Comparison of ENCODE assay signal across 9 cellular contexts in genomic region chr3:42539871-42540714, GRCh38. TPM values are rescaled to one million over a fixed set of nuclear protein-coding genes. Genes with fewer than 3 reads are reported as not detected.
DNase-seq lines count a peak whose midpoint lies in the region; ATAC-seq, FAIRE-seq and TF ChIP-seq lines count a peak whose summit lies in the region.
"Had no signal": no experiment of that assay in that cellular context is flagged by ENCODE, and none has a peak within 500 bp of the region (broad histone marks: within the 10 kb centered on the region; RNA-seq: fewer than 3 reads in every experiment).

No MANE protein-coding gene starts in this region.

- 65 to 69% methylated on average over 14 of the region's 14 CpGs for WGBS in heart right ventricle, 2 donors
- 46 to 55% (median 49%) methylated on average over 13 to 14 of the region's 14 CpGs for WGBS in small intestine, 3 donors

- 0 out of 22 replicates have a peak overlapping the region, but pooled peaks of 1 of the 11 experiments have one; percentile 32 for H3K9ac ChIP-seq in BLaER1 treated with 17β-estradiol and CSF1 and Interleukin-3, amounts not matched to agents 10 nM and 100 nM

- no peaks in the 10 kb centered on the region for H4K20me1 ChIP-seq in BLaER1 treated with 17β-estradiol and CSF1 and Interleukin-3, amounts not matched to agents 10 nM and 100 nM

- TF ChIP-seq CTCF in GM20000 (IDR thresholded peaks at IDR 0.05; ENCODE audit: extremely low read depth, missing control alignments) (peak; percentile 69), heart right ventricle (IDR thresholded peaks at IDR 0.05) (peak; percentile 63 to 80 (median 72))

- no peaks in the 10 kb centered on the region for H3K9me3 ChIP-seq in BLaER1 treated with 17β-estradiol and CSF1 and Interleukin-3, amounts not matched to agents 10 nM and 100 nM (replicated peaks in 1 of 11)
- no peaks in the 10 kb centered on the region for H3K9me3 ChIP-seq in heart right ventricle
- H3K9me3 ChIP-seq in small intestine (ENCODE audit: control insufficient read depth, low read depth), result no peaks in the 10 kb centered on the region

- H3K27me3 ChIP-seq in BLaER1 treated with 17β-estradiol and CSF1 and Interleukin-3, amounts not matched to agents 10 nM and 100 nM, result no peaks in the 10 kb centered on the region
- no peaks in the 10 kb centered on the region for H3K27me3 ChIP-seq in heart right ventricle
- no peaks in the 10 kb centered on the region for H3K27me3 ChIP-seq in small intestine (ENCODE audit: control insufficient read depth in 2 of 2, insufficient read depth in 2 of 2, low read length in 2 of 2)

- no peaks in the 10 kb centered on the region for H3K36me3 ChIP-seq in BLaER1 treated with 17β-estradiol and CSF1 and Interleukin-3, amounts not matched to agents 10 nM and 100 nM
- no peaks in the 10 kb centered on the region for H3K36me3 ChIP-seq in heart right ventricle
- H3K36me3 ChIP-seq in small intestine (ENCODE audit: control insufficient read depth in 2 of 2, insufficient read depth in 2 of 2, low read length in 2 of 2), result no peaks in the 10 kb centered on the region

- DNase-seq in GM20000 (ENCODE audit: low spot score) (peak; percentile 85), OCI-M1 (lab: John Stamatoyannopoulos, UW) (peak; percentile 60), heart right ventricle (peak in 1 of 2 donors; percentile 34), small intestine (peak; percentile 77), middle frontal gyrus (ENCODE audit: extremely low spot score, low spot score) (no peak), G401 (ENCODE audit: low spot score) (no peak)
- DNase-seq in activated effector memory CD4-positive, alpha-beta T cell treated with anti-CD3 and anti-CD28 coated beads, Interleukin-2, amount 50 U/mL, for 16 hours, result peak; percentile 85

- intact Hi-C loops in heart right ventricle (cut with DNase I), result loop anchor here in 9 of 10 donors (2.0 to 10.0 kb wide), 8 partner anchors 38 to 315 kb away; partner anchors contain the start of gene VIPR1 (in 4 of the 9)

- in situ Hi-C loops in G401 (cut with HindIII; ENCODE audit: low sequenced_read_pairs), result no loop called here

- FAIRE-seq in small intestine (lab: Jason Lieb, UNC), result no peak

- peak in 5 of 8 donors; percentile 36 to 63 (median 47) for ATAC-seq in heart right ventricle

- H3K4me2 ChIP-seq in BLaER1 treated with 17β-estradiol and CSF1 and Interleukin-3, amounts not matched to agents 10 nM and 100 nM, result peak overlapping the region; percentile 11 to 84 (median 70); a peak in 20 of 22 replicates

- peaks cover 10 to 62% (median 27%) of the 10 kb centered on the region in 10 experiments; a peak in 18 of 20 replicates for H3K4me1 ChIP-seq in BLaER1 treated with 17β-estradiol and CSF1 and Interleukin-3, amounts not matched to agents 10 nM and 100 nM
- H3K4me1 ChIP-seq in heart right ventricle (peaks cover 0 to 29% (median 11%) of the 10 kb centered on the region in 9 donors), small intestine (ENCODE audit: control insufficient read depth in 2 of 2, insufficient read depth in 1 of 2, low read depth in 1 of 2, low read length in 1 of 2) (peaks cover 0 to 2% of the 10 kb centered on the region in 2 donors)

- H3K27ac ChIP-seq in BLaER1 treated with 17β-estradiol and CSF1 and Interleukin-3, amounts not matched to agents 10 nM and 100 nM, result peak overlapping the region in 3 of 11 experiments; percentile 18 to 28 (median 19); a peak in 3 of 22 replicates
- H3K27ac ChIP-seq in heart right ventricle, result peak overlapping the region in 4 of 10 donors; percentile 10 to 30 (median 24)
- no peak overlapping the region for H3K27ac ChIP-seq in small intestine (ENCODE audit: low read depth in 1 of 2, low read length in 1 of 2)

- H3K4me3 ChIP-seq in BLaER1 treated with 17β-estradiol and CSF1 and Interleukin-3, amounts not matched to agents 10 nM and 100 nM, result no peak overlapping the region
- H3K4me3 ChIP-seq in heart right ventricle (no peak overlapping the region), small intestine (ENCODE audit: low read depth in 1 of 2, low read length in 2 of 2) (no peak overlapping the region)

RNA-seq across cellular contexts. Expression of gene VIPR1, which starts 37.6 kb away (rescaled TPM):
- total RNA-seq in heart right ventricle, result 1 to 10 TPM in 7 of 10 donors, under 1 TPM in 3; 0.76 to 7.3 (median 1.5) TPM
- 1 to 10 TPM; 3.9 to 8.3 TPM for polyA plus RNA-seq in heart right ventricle
- polyA plus RNA-seq in small intestine, result 10 to 100 TPM; 32.1 to 80.2 (median 71.3) TPM
- 0.14 TPM in 1 of 2 replicates, not detected in the other for total RNA-seq in G401 (2014; rRNA removed; shearing (Covaris generic))
- total RNA-seq: HT1080 had no signal

RNA-seq across cellular contexts. Expression of gene SEC22C, which starts 41.7 kb away (rescaled TPM):
- total RNA-seq in heart right ventricle, result 10 to 100 TPM; 23.8 to 32.9 (median 26.4) TPM
- polyA plus RNA-seq in heart right ventricle (10 to 100 TPM; 21.1 to 21.2 TPM), small intestine (10 to 100 TPM; 24.1 to 49.9 (median 43.0) TPM)
- 83.4 and 84.3 TPM in 2 replicates for total RNA-seq in G401 (2014; rRNA removed; shearing (Covaris generic))

RNA-seq across cellular contexts. Expression of gene SS18L2, which starts 50.6 kb away (rescaled TPM):
- total RNA-seq in heart right ventricle, result 10 to 100 TPM in 7 of 10 donors, 1 to 10 TPM in 3; 9.1 to 15.2 (median 11.3) TPM
- polyA plus RNA-seq in heart right ventricle (10 to 100 TPM; 31.9 to 35.3 TPM), small intestine (10 to 100 TPM; 41.9 to 87.9 (median 70.8) TPM)
- total RNA-seq in G401 (2014; rRNA removed; shearing (Covaris generic)), result 41.1 and 45.8 TPM in 2 replicates

Comparison
In these comparisons a context has a peak if more than half of its experiments do, and no peak if none do; other contexts are left out.
1. DNase-seq: peak in GM20000 (single experiment), OCI-M1 (single experiment), activated effector memory CD4-positive, alpha-beta T cell treated with anti-CD3 and anti-CD28 coated beads, Interleukin-2, amount 50 U/mL, for 16 hours (single experiment) and small intestine (single experiment); none in middle frontal gyrus (single experiment) and G401 (single experiment).